Comparison of ENCODE assay signal across 8 cellular contexts in the genomic region with DNA sequence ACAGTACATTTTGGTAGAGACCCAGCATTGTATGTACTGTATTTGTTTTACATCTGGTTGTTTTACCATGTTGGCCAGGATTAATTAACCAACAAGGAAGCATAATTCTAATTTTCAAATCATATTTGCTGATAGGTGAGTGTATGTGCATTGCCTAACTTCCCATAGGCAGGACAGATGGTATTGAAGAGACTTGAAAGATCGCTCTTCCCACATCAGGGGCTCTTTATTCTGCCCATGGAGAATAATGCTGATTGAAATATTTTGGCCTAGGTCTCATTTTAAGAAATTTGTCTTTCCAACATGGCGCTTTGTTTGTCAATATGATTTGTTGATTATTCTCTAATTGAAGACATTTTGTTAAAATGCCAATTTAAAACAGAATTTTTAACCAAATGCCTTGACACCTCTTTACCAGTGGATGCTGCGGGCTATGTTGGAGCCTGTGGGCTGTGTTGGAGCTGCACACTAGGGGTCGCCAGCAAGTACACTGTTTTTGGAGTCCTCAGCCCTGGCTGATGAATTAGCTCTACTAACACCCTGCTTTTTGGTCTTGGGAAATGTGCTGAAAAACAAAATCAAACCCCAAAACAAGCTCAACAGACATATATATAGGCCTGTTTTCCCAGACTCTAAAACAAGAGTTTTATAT. TPM values are rescaled to one million over a fixed set of nuclear protein-coding genes. Genes with fewer than 3 reads are reported as not detected.
A peak's percentile ranks its signal among the peaks of the same experiment; 100 is the strongest.
DNase-seq lines count a peak whose midpoint lies in the region; ATAC-seq and TF ChIP-seq lines count a peak whose summit lies in the region.

No MANE protein-coding gene starts in this region.

- no peak overlapping the region for H3K27ac ChIP-seq in ascending aorta

- no peak for ATAC-seq in HG03025 (IDR thresholded peaks at IDR 0.05; ENCODE audit: low FRiP score, unreplicated experiment)
- no peak for ATAC-seq in omental fat pad (ENCODE audit: low FRiP score)

- peak; percentile 36 for DNase-seq in ACHN
- peak; percentile 47 for DNase-seq in GM12865 (ENCODE audit: low read depth)
- DNase-seq in Jurkat, Clone E6-1 (ENCODE audit: low read depth, low spot score): peak; percentile 5
- DNase-seq in ascending aorta (ENCODE audit: low spot score in 2 of 2): no peak
- DNase-seq in lung microvascular endothelial cell (ENCODE audit: low read depth in 2 of 2): peak; percentile 22 to 27
- no peak for DNase-seq in NCI-H1048 (lab: John Stamatoyannopoulos, UW)
- DNase-seq in omental fat pad (ENCODE audit: low spot score): no peak

- H3K27me3 ChIP-seq in ascending aorta: no peaks in the 10 kb centered on the region

- H3K4me1 ChIP-seq in ascending aorta: no peaks in the 10 kb centered on the region

- no peaks in the 10 kb centered on the region for H3K36me3 ChIP-seq in ascending aorta

- no peaks in the 10 kb centered on the region for H3K9me3 ChIP-seq in ascending aorta

- intact Hi-C loops in ascending aorta (cut with DNase I): no loop called here

- H3K4me3 ChIP-seq in GM12865 (ENCODE audit: low read depth, low read length) (no peak overlapping the region), ascending aorta (no peak overlapping the region)
- no peak overlapping the region for H3K4me3 ChIP-seq in Jurkat, Clone E6-1 (ENCODE audit: low read length)

- TF ChIP-seq CTCF in GM12865 (IDR thresholded peaks at IDR 0.05; ENCODE audit: insufficient read depth, low read depth, low read length, missing control alignments) (peak; percentile 66), ascending aorta (IDR thresholded peaks at IDR 0.05) (peak in 2 of 3 experiments; percentile 37 to 40), omental fat pad (IDR thresholded peaks at IDR 0.05) (peak in 1 of 3 donors; percentile 10)

- in situ Hi-C loops in ACHN (cut with HindIII; ENCODE audit: low pct_ligation_motif_present, low pct_unique_long_range_greater_than_20kb, low sequenced_read_pairs): no loop called here

RNA-seq across cellular contexts. Expression of a gene that starts 5.3 kb away (rescaled TPM):
- not detected for polyA plus RNA-seq in Jurkat, Clone E6-1 (2012; ENCODE audit: insufficient read depth, insufficient read length)
- total RNA-seq in ascending aorta: not detected
- not detected in 2 replicates for total RNA-seq in lung microvascular endothelial cell
- 1 to 10 TPM; 5.2 to 8.3 (median 7.0) TPM for total RNA-seq in omental fat pad

RNA-seq across cellular contexts. Expression of a gene that starts 49.9 kb away (rescaled TPM):
- not detected for polyA plus RNA-seq in Jurkat, Clone E6-1 (2012; ENCODE audit: insufficient read depth, insufficient read length)
- total RNA-seq in ascending aorta (0.75 TPM), lung microvascular endothelial cell (not detected in 2 replicates), omental fat pad (10 to 100 TPM in 1 of 4 donors, 1 to 10 TPM in 2, under 1 TPM in 1; 0.72 to 10.7 (median 3.4) TPM)

Comparison
In these comparisons a context has a peak if more than half of its experiments do, and no peak if none do; other contexts are left out.
1. DNase-seq: peak in ACHN (single experiment), GM12865 (single experiment), Jurkat, Clone E6-1 (single experiment) and lung microvascular endothelial cell (2 of 2); none in ascending aorta (0 of 2), NCI-H1048 (single experiment) and omental fat pad (single experiment).